ENCODE assay signal across 21 cellular contexts in genomic region chr14:98835825-98836100, GRCh38.
"Had no signal": no experiment of that assay in that cellular context is flagged by ENCODE, and none has a peak within 500 bp of the region (broad histone marks: within the 10 kb centered on the region; RNA-seq: fewer than 3 reads in every experiment).

No MANE protein-coding gene starts in this region.

- H3K9me3 ChIP-seq: esophagus muscularis mucosa, gastroesophageal sphincter, heart left ventricle, lower lobe of right lung had no signal

- H3K4me3 ChIP-seq: coronary artery, dorsolateral prefrontal cortex, esophagus muscularis mucosa, gastroesophageal sphincter, heart left ventricle, left lung, lower lobe of right lung had no signal

- DNase-seq: dermis blood vessel endothelial cell; dorsolateral prefrontal cortex; effector CD4-positive, alpha-beta T cell; effector memory CD4-positive, alpha-beta T cell; foreskin keratinocyte; heart left ventricle; hippocampal formation; left cardiac atrium; left lung; left ventricle myocardium superior; lower lobe of right lung; mesendoderm; midbrain had no signal

- FAIRE-seq: colon, endothelial cell of umbilical vein, frontal cortex, islet of Langerhans, keratinocyte had no signal

- ATAC-seq: foreskin keratinocyte, gastroesophageal sphincter, left cardiac atrium, left lung, left ventricle myocardium superior, lower lobe of right lung had no signal

- H3K36me3 ChIP-seq: esophagus muscularis mucosa, gastroesophageal sphincter, heart left ventricle, left lung, lower lobe of right lung had no signal

- H3K27ac ChIP-seq: coronary artery, dorsolateral prefrontal cortex, esophagus muscularis mucosa, foreskin keratinocyte, gastroesophageal sphincter, heart left ventricle, left lung, lower lobe of right lung had no signal

- H3K27me3 ChIP-seq: left lung had no signal

- H3K4me1 ChIP-seq: esophagus muscularis mucosa, gastroesophageal sphincter, heart left ventricle, left lung, lower lobe of right lung had no signal
